In the genomic region with DNA sequence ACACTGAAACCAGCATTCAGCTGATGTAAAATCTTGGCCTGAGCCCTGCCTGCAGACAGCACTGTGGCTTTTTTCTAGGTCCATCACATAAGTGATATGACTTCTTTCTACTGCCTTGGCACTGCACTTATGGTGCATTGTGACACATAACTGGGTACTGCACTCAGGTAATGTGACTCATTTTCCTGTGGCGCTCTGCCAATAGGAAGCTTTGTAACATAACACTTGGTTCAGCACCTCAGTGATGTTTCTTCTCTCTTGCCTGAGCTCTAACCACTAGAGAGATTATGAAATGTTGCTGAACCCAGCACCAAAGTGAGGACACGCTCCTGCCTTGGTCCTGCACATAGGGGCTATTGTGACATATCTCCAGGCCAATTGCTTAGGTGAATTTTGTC, we compare ENCODE assay signal across 11 cellular contexts. TPM values are rescaled to one million over a fixed set of nuclear protein-coding genes. Genes with fewer than 3 reads are reported as not detected.
"Had no signal": no experiment of that assay in that cellular context is flagged by ENCODE, and none has a peak within 500 bp of the region (broad histone marks: within the 10 kb centered on the region; RNA-seq: fewer than 3 reads in every experiment).

No MANE protein-coding gene starts in this region.

RNA-seq across cellular contexts. Expression of a gene that starts 12.4 kb away (rescaled TPM):
- total RNA-seq: activated B cell treated with CpG ODN at 0.5 μM for 24 hours; activated CD4-positive, alpha-beta memory T cell treated with anti-CD3 and anti-CD28 coated beads, Interleukin-2, amount 10 ng/mL, durations not matched to agents 7 days and 5 days; activated CD4-positive, alpha-beta T cell treated with anti-CD3 and anti-CD28 coated beads, Interleukin-2, amount 10 ng/mL, durations not matched to agents 7 days and 5 days; activated CD8-positive, alpha-beta memory T cell treated with anti-CD3 and anti-CD28 coated beads, Interleukin-2, amount 10 ng/mL, durations not matched to agents 7 days and 5 days; activated CD8-positive, alpha-beta T cell treated with anti-CD3 and anti-CD28 coated beads, Interleukin-2, amount 10 ng/mL, durations not matched to agents 7 days and 5 days; activated naive CD4-positive, alpha-beta T cell treated with anti-CD3 and anti-CD28 coated beads for 36 hours; activated naive CD8-positive, alpha-beta T cell treated with anti-CD3 and anti-CD28 coated beads, Interleukin-2, amount 10 ng/mL, durations not matched to agents 7 days and 5 days; ascending aorta; breast epithelium; cardiac septum; cerebellum had no signal
